In genomic region chr17:46922487-46922803, GRCh38 we compare ENCODE assay signal across 8 cellular contexts. TPM values are rescaled to one million over a fixed set of nuclear protein-coding genes. Genes with fewer than 3 reads are reported as not detected.
DNase-seq lines count a peak whose midpoint lies in the region; ATAC-seq and TF ChIP-seq lines count a peak whose summit lies in the region.

No MANE protein-coding gene starts in this region.

- no peaks in the 10 kb centered on the region for H3K9me3 Mint-ChIP-seq in HFFc6
- no peaks in the 10 kb centered on the region for H3K9me3 Mint-ChIP-seq in activated naive CD8-positive, alpha-beta T cell treated with anti-CD3 and anti-CD28 coated beads, Interleukin-2, amount 10 ng/mL, durations not matched to agents 7 days and 5 days
- no peaks in the 10 kb centered on the region for H3K9me3 Mint-ChIP-seq in stimulated activated memory B cell treated with anti-CD40 and anti-IgM and Interleukin-4, amounts not matched to agents 10 μg/mL and 1 μg/mL and 100 μg/mL, for 72 hours

- DNase-seq in HFFc6 (no peak), NCI-H2029 (lab: John Stamatoyannopoulos, UW) (no peak), OCI-M1 (lab: John Stamatoyannopoulos, UW) (no peak), NCI-H748 (lab: John Stamatoyannopoulos, UW; ENCODE audit: unreplicated experiment) (no peak)
- DNase-seq in activated naive CD8-positive, alpha-beta T cell treated with anti-CD3 and anti-CD28 coated beads, Interleukin-2, amount 10 ng/mL, durations not matched to agents 7 days and 5 days = no peak

- H3K27ac Mint-ChIP-seq in HFFc6 = peak overlapping the region; percentile 100
- H3K27ac Mint-ChIP-seq in activated naive CD8-positive, alpha-beta T cell treated with anti-CD3 and anti-CD28 coated beads, Interleukin-2, amount 10 ng/mL, durations not matched to agents 7 days and 5 days = peak overlapping the region; percentile 99
- H3K27ac Mint-ChIP-seq in stimulated activated memory B cell treated with anti-CD40 and anti-IgM and Interleukin-4, amounts not matched to agents 10 μg/mL and 1 μg/mL and 100 μg/mL, for 72 hours = peak overlapping the region; percentile 100

- peak overlapping the region; percentile 99 for H3K4me3 ChIP-seq in iPS-18a (ENCODE audit: low read length)

- H3K27ac ChIP-seq in iPS-18a (ENCODE audit: low read length) = peak overlapping the region; percentile 87

- no peak for TF ChIP-seq CTCF in HFFc6 (IDR thresholded peaks at IDR 0.05)

- no peaks in the 10 kb centered on the region for H3K27me3 ChIP-seq in iPS-18a (ENCODE audit: control insufficient read depth, insufficient read depth, low read length)

- H3K36me3 ChIP-seq in iPS-18a (ENCODE audit: control insufficient read depth, low read depth, low read length) = no peaks in the 10 kb centered on the region

- H3K4me1 ChIP-seq in iPS-18a (ENCODE audit: control insufficient read depth, low read depth, low read length) = peaks cover 5% of the 10 kb centered on the region

- H3K9me3 ChIP-seq in iPS-18a (ENCODE audit: control insufficient read depth, low read depth, low read length) = no peaks in the 10 kb centered on the region

- peaks cover 56% of the 10 kb centered on the region for H3K4me1 Mint-ChIP-seq in HFFc6 (ENCODE audit: low read depth)
- H3K4me1 Mint-ChIP-seq in activated naive CD8-positive, alpha-beta T cell treated with anti-CD3 and anti-CD28 coated beads, Interleukin-2, amount 10 ng/mL, durations not matched to agents 7 days and 5 days = peaks cover 31% of the 10 kb centered on the region
- H3K4me1 Mint-ChIP-seq in stimulated activated memory B cell treated with anti-CD40 and anti-IgM and Interleukin-4, amounts not matched to agents 10 μg/mL and 1 μg/mL and 100 μg/mL, for 72 hours = peaks cover 36% of the 10 kb centered on the region

- no peak for ATAC-seq in activated naive CD8-positive, alpha-beta T cell treated with anti-CD3 and anti-CD28 coated beads, Interleukin-2, amount 10 ng/mL, durations not matched to agents 7 days and 5 days (ENCODE audit: low read depth)
- no peak for ATAC-seq in stimulated activated memory B cell treated with anti-CD40 and anti-IgM and Interleukin-4, amounts not matched to agents 10 μg/mL and 1 μg/mL and 100 μg/mL, for 72 hours
- ATAC-seq in GM21381 (IDR thresholded peaks at IDR 0.05; ENCODE audit: unreplicated experiment) = no peak

- H3K4me3 Mint-ChIP-seq in HFFc6 = peak overlapping the region; percentile 96
- peak overlapping the region; percentile 90 for H3K4me3 Mint-ChIP-seq in activated naive CD8-positive, alpha-beta T cell treated with anti-CD3 and anti-CD28 coated beads, Interleukin-2, amount 10 ng/mL, durations not matched to agents 7 days and 5 days
- H3K4me3 Mint-ChIP-seq in stimulated activated memory B cell treated with anti-CD40 and anti-IgM and Interleukin-4, amounts not matched to agents 10 μg/mL and 1 μg/mL and 100 μg/mL, for 72 hours = peak overlapping the region; percentile 93

- H3K36me3 Mint-ChIP-seq in HFFc6 (ENCODE audit: low read depth) = peaks cover 12% of the 10 kb centered on the region
- H3K36me3 Mint-ChIP-seq in activated naive CD8-positive, alpha-beta T cell treated with anti-CD3 and anti-CD28 coated beads, Interleukin-2, amount 10 ng/mL, durations not matched to agents 7 days and 5 days = peaks cover 2% of the 10 kb centered on the region
- H3K36me3 Mint-ChIP-seq in stimulated activated memory B cell treated with anti-CD40 and anti-IgM and Interleukin-4, amounts not matched to agents 10 μg/mL and 1 μg/mL and 100 μg/mL, for 72 hours = no peaks in the 10 kb centered on the region

- POLR2A ChIA-PET in activated naive CD8-positive, alpha-beta T cell treated with anti-CD3 and anti-CD28 coated beads, Interleukin-2, amount 10 ng/mL, durations not matched to agents 7 days and 5 days (lab: Charles Lee) = no interaction called here

- H3K27me3 Mint-ChIP-seq in HFFc6 (ENCODE audit: insufficient read depth) = no peaks in the 10 kb centered on the region
- H3K27me3 Mint-ChIP-seq in activated naive CD8-positive, alpha-beta T cell treated with anti-CD3 and anti-CD28 coated beads, Interleukin-2, amount 10 ng/mL, durations not matched to agents 7 days and 5 days = no peaks in the 10 kb centered on the region
- no peaks in the 10 kb centered on the region for H3K27me3 Mint-ChIP-seq in stimulated activated memory B cell treated with anti-CD40 and anti-IgM and Interleukin-4, amounts not matched to agents 10 μg/mL and 1 μg/mL and 100 μg/mL, for 72 hours

- peak overlapping the region; percentile 95 for H3K9ac ChIP-seq in iPS-18a (ENCODE audit: low read length)

RNA-seq across cellular contexts. Expression of gene GOSR2, which starts 0.5 kb away (rescaled TPM):
- 10 to 100 TPM; 63.6 to 75.9 (median 66.3) TPM for total RNA-seq in HFFc6 (2021; fragmentation: NEBNext Ultra II Directional; extraction: Animal tissue kit (Norgen Biotek cat#: 25700))
- 10 to 100 TPM; 67.2 to 68.5 TPM for total RNA-seq in activated naive CD8-positive, alpha-beta T cell treated with anti-CD3 and anti-CD28 coated beads, Interleukin-2, amount 10 ng/mL, durations not matched to agents 7 days and 5 days

RNA-seq across cellular contexts. Expression of gene RPRML, which starts 56.6 kb away (rescaled TPM):
- not detected for total RNA-seq in HFFc6 (2021; fragmentation: NEBNext Ultra II Directional; extraction: Animal tissue kit (Norgen Biotek cat#: 25700))
- total RNA-seq in activated naive CD8-positive, alpha-beta T cell treated with anti-CD3 and anti-CD28 coated beads, Interleukin-2, amount 10 ng/mL, durations not matched to agents 7 days and 5 days = not detected
